ENCODE assay signal across 28 cellular contexts in the genomic region with DNA sequence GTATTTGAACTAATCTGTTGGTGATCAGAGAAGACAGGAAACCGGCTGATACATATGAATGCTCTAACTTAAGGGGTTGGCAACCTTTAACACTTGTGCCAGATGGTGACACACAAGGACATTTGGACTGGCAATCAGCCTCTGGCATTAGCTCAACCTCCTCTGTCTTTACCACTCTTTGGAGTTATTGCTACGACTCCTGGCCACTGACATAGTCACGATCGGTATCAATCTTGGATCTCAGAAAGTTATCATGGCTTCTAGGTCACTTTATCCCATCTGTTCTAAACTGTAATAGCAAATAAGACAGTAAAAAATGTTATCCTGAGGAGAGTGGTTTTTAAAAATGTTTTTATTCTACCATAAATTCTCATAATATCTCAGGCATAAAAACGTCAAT.
"Had no signal": no experiment of that assay in that cellular context is flagged by ENCODE, and none has a peak within 500 bp of the region (broad histone marks: within the 10 kb centered on the region; RNA-seq: fewer than 3 reads in every experiment).

No MANE protein-coding gene starts in this region.

- H3K9me3 Mint-ChIP-seq: activated CD4-positive, alpha-beta T cell treated with anti-CD3 and anti-CD28 coated beads, Interleukin-2, amount 10 ng/mL, durations not matched to agents 24 days and 14 days; activated CD8-positive, alpha-beta T cell treated with anti-CD3 and anti-CD28 coated beads for 36 hours; activated naive CD8-positive, alpha-beta T cell treated with anti-CD3 and anti-CD28 coated beads for 36 hours; activated T-helper 17 cell treated with anti-CD3 and anti-CD28 coated beads, Interleukin-2, amount 50 U/mL, for 72 hours had no signal

- H3K9me3 ChIP-seq: body of pancreas, breast epithelium, SJCRH30 had no signal

- H3K27me3 Mint-ChIP-seq: activated CD4-positive, alpha-beta T cell treated with anti-CD3 and anti-CD28 coated beads, Interleukin-2, amount 10 ng/mL, durations not matched to agents 24 days and 14 days; activated CD8-positive, alpha-beta T cell treated with anti-CD3 and anti-CD28 coated beads for 36 hours; activated naive CD8-positive, alpha-beta T cell treated with anti-CD3 and anti-CD28 coated beads for 36 hours; activated T-helper 17 cell treated with anti-CD3 and anti-CD28 coated beads, Interleukin-2, amount 50 U/mL, for 72 hours had no signal

- H3K36me3 Mint-ChIP-seq: activated naive CD8-positive, alpha-beta T cell treated with anti-CD3 and anti-CD28 coated beads for 36 hours had no signal

- H3K27ac ChIP-seq: body of pancreas, breast epithelium, SJCRH30, SK-N-MC, WERI-Rb-1 had no signal

- H3K27ac Mint-ChIP-seq: activated CD4-positive, alpha-beta T cell treated with anti-CD3 and anti-CD28 coated beads, Interleukin-2, amount 10 ng/mL, durations not matched to agents 24 days and 14 days; activated CD8-positive, alpha-beta T cell treated with anti-CD3 and anti-CD28 coated beads for 36 hours; activated naive CD8-positive, alpha-beta T cell treated with anti-CD3 and anti-CD28 coated beads for 36 hours; activated T-cell treated with anti-CD3 and anti-CD28 coated beads, Interleukin-2, amount 50 U/mL, for 72 hours; activated T-helper 17 cell treated with anti-CD3 and anti-CD28 coated beads, Interleukin-2, amount 50 U/mL, for 72 hours had no signal

- H3K4me3 Mint-ChIP-seq: activated CD4-positive, alpha-beta T cell treated with anti-CD3 and anti-CD28 coated beads, Interleukin-2, amount 10 ng/mL, durations not matched to agents 24 days and 14 days; activated CD8-positive, alpha-beta T cell treated with anti-CD3 and anti-CD28 coated beads for 36 hours; activated naive CD8-positive, alpha-beta T cell treated with anti-CD3 and anti-CD28 coated beads for 36 hours; activated T-cell treated with anti-CD3 and anti-CD28 coated beads, Interleukin-2, amount 50 U/mL, for 72 hours; activated T-helper 17 cell treated with anti-CD3 and anti-CD28 coated beads, Interleukin-2, amount 50 U/mL, for 72 hours had no signal

- DNase-seq: activated CD4-positive, alpha-beta T cell treated with anti-CD3 and anti-CD28 coated beads, Interleukin-2, amount 10 ng/mL, durations not matched to agents 24 days and 14 days; activated CD4-positive, alpha-beta T cell treated with anti-CD3 and anti-CD28 coated beads, Interleukin-2, amount 50 U/mL, for 4 hours; activated CD8-positive, alpha-beta T cell treated with anti-CD3 and anti-CD28 coated beads for 36 hours; activated effector memory CD4-positive, alpha-beta T cell treated with anti-CD3 and anti-CD28 coated beads, Interleukin-2, amount 50 U/mL, for 16 hours; activated naive CD4-positive, alpha-beta T cell; activated naive CD4-positive, alpha-beta T cell treated with anti-CD3 and anti-CD28 coated beads, Interleukin-2, amount 50 U/mL, for 16 hours; activated naive CD8-positive, alpha-beta T cell treated with anti-CD3 and anti-CD28 coated beads for 36 hours; activated T-cell treated with anti-CD3 and anti-CD28 coated beads, Interleukin-2, amount 50 U/mL, for 1 hour; activated T-cell treated with anti-CD3 and anti-CD28 coated beads, Interleukin-2, amount 50 U/mL, for 72 hours; amygdala; body of pancreas; cerebellar nuclear complex; NCI-H1092 treated with DMSO at 0.1 percent for 48 hours; NCI-H1417; NCI-H146; NCI-H187; NCI-H2029 treated with DMSO at 0.1 percent for 48 hours; NCI-H2107; NCI-H2171; NCI-H226; NCI-H510A; SHP77; SJCRH30; T1000; WERI-Rb-1 had no signal

- H3K27me3 ChIP-seq: body of pancreas, breast epithelium, SJCRH30 had no signal

- H3K4me1 ChIP-seq: body of pancreas, breast epithelium, SJCRH30 had no signal

- H3K4me3 ChIP-seq: body of pancreas, breast epithelium, SJCRH30, SK-N-MC had no signal

- ATAC-seq: activated CD8-positive, alpha-beta T cell treated with anti-CD3 and anti-CD28 coated beads for 36 hours; activated T-cell treated with anti-CD3 and anti-CD28 coated beads, Interleukin-2, amount 50 U/mL, for 72 hours; activated T-helper 17 cell treated with anti-CD3 and anti-CD28 coated beads, Interleukin-2, amount 50 U/mL, for 72 hours; body of pancreas had no signal

- H3K4me1 Mint-ChIP-seq: activated CD4-positive, alpha-beta T cell treated with anti-CD3 and anti-CD28 coated beads, Interleukin-2, amount 10 ng/mL, durations not matched to agents 24 days and 14 days; activated naive CD8-positive, alpha-beta T cell treated with anti-CD3 and anti-CD28 coated beads for 36 hours; activated T-helper 17 cell treated with anti-CD3 and anti-CD28 coated beads, Interleukin-2, amount 50 U/mL, for 72 hours had no signal

- H3K36me3 ChIP-seq: breast epithelium, SJCRH30, WERI-Rb-1 had no signal
